ENCODE assay signal across 17 cellular contexts in the genomic region with DNA sequence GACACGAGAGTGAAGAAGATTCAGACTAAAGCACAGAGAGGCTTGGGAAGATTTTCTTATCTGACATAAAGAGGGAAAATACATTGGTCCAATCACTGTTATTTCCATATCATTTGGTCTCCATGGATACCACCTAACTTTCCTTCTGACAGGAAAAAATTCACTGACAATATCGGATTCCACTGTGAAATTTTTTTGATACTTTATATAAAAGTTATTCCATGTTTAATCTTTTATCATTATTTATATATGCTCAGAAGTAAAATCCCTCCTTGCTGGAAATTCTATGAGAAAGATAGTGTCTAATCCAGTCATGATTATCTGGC. TPM values are rescaled to one million over a fixed set of nuclear protein-coding genes. Genes with fewer than 3 reads are reported as not detected.
DNase-seq lines count a peak whose midpoint lies in the region; ATAC-seq and TF ChIP-seq lines count a peak whose summit lies in the region.
"Had no signal": no experiment of that assay in that cellular context is flagged by ENCODE, and none has a peak within 500 bp of the region (broad histone marks: within the 10 kb centered on the region; RNA-seq: fewer than 3 reads in every experiment).

No MANE protein-coding gene starts in this region.

- H3F3A ChIP-seq in SU-DHL-6 (ENCODE audit: insufficient read depth): peaks cover 20% of the 10 kb centered on the region
- H3F3A ChIP-seq in neural progenitor cell (ENCODE audit: low read depth): peaks cover 23% of the 10 kb centered on the region

- H4K20me1 ChIP-seq in SU-DHL-6 (ENCODE audit: low read depth, low read length) (no peaks in the 10 kb centered on the region), neural progenitor cell (ENCODE audit: low read depth) (peaks cover 14% of the 10 kb centered on the region)

- no peaks in the 10 kb centered on the region for H3K27me3 Mint-ChIP-seq in activated T-cell treated with anti-CD3 and anti-CD28 coated beads, Interleukin-2, amount 50 U/mL, for 72 hours (ENCODE audit: low read depth)
- H3K27me3 Mint-ChIP-seq in endothelial cell (ENCODE audit: unreplicated experiment) (peaks cover 20% of the 10 kb centered on the region), neural progenitor cell (ENCODE audit: insufficient read depth, low read depth) (peaks cover 5% of the 10 kb centered on the region)
- H3K27me3 Mint-ChIP-seq: type B pancreatic cell had no signal

- ATAC-seq in activated T-cell treated with anti-CD3 and anti-CD28 coated beads, Interleukin-2, amount 50 U/mL, for 72 hours (replicated peaks in 1 of 2): no peak
- no peak for ATAC-seq in HG03135 (IDR thresholded peaks at IDR 0.05; ENCODE audit: unreplicated experiment)
- ATAC-seq: A549, HCT116 had no signal

- H3K4me1 ChIP-seq in transverse colon (peaks cover 15 to 51% (median 25%) of the 10 kb centered on the region in 4 donors), neural progenitor cell (peaks cover 8% of the 10 kb centered on the region)
- H3K4me1 ChIP-seq: prostate gland had no signal

- H3K36me3 ChIP-seq in SU-DHL-6 (ENCODE audit: low read length): no peaks in the 10 kb centered on the region
- H3K36me3 ChIP-seq in transverse colon: no peaks in the 10 kb centered on the region
- no peaks in the 10 kb centered on the region for H3K36me3 ChIP-seq in neural progenitor cell
- H3K36me3 ChIP-seq: prostate gland had no signal

- H3K27ac Mint-ChIP-seq in activated T-cell treated with anti-CD3 and anti-CD28 coated beads, Interleukin-2, amount 50 U/mL, for 72 hours: peak overlapping the region; percentile 24
- H3K27ac Mint-ChIP-seq in endothelial cell (ENCODE audit: unreplicated experiment) (peak overlapping the region; percentile 76), neural progenitor cell (no peak overlapping the region)
- H3K27ac Mint-ChIP-seq: T-helper 1 cell treated with Interleukin-12 subunit alpha and Interleukin-12 subunit beta and Interleukin-4 antibody, amounts not matched to agents 30 μg/mL and 1 μg/mL, for 36 hours had no signal

- H3K4me3 ChIP-seq in SU-DHL-6 (ENCODE audit: insufficient read depth, low read length, poor library complexity, severe bottlenecking) (no peak overlapping the region), transverse colon (no peak overlapping the region), neural progenitor cell (no peak overlapping the region), coronary artery (no peak overlapping the region)
- H3K4me3 ChIP-seq: A549, prostate gland had no signal

- H3K9me2 ChIP-seq in SU-DHL-6 (replicated peaks; ENCODE audit: insufficient read depth, low read length): no peaks in the 10 kb centered on the region

- peaks cover 53% of the 10 kb centered on the region for H3K4me1 Mint-ChIP-seq in activated T-cell treated with anti-CD3 and anti-CD28 coated beads, Interleukin-2, amount 50 U/mL, for 72 hours (ENCODE audit: low read depth)
- peaks cover 32% of the 10 kb centered on the region for H3K4me1 Mint-ChIP-seq in endothelial cell (ENCODE audit: unreplicated experiment)
- H3K4me1 Mint-ChIP-seq in neural progenitor cell: peaks cover 24% of the 10 kb centered on the region

- H3K27me3 ChIP-seq in SU-DHL-6 (ENCODE audit: low read length) (no peaks in the 10 kb centered on the region), transverse colon (no peaks in the 10 kb centered on the region), neural progenitor cell (peaks cover 7% of the 10 kb centered on the region)

- no peaks in the 10 kb centered on the region for H3K9me3 ChIP-seq in SU-DHL-6 (ENCODE audit: insufficient read depth, low read length)
- H3K9me3 ChIP-seq in transverse colon: no peaks in the 10 kb centered on the region
- no peaks in the 10 kb centered on the region for H3K9me3 ChIP-seq in neural progenitor cell (ENCODE audit: low read depth)
- H3K9me3 ChIP-seq: A549, prostate gland had no signal

- peak overlapping the region in 1 of 2 donors; percentile 96 for H3K4me3 Mint-ChIP-seq in activated T-cell treated with anti-CD3 and anti-CD28 coated beads, Interleukin-2, amount 50 U/mL, for 72 hours
- H3K4me3 Mint-ChIP-seq in endothelial cell (ENCODE audit: unreplicated experiment) (no peak overlapping the region), neural progenitor cell (no peak overlapping the region)
- H3K4me3 Mint-ChIP-seq: T-helper 1 cell treated with Interleukin-12 subunit alpha and Interleukin-12 subunit beta and Interleukin-4 antibody, amounts not matched to agents 30 μg/mL and 1 μg/mL, for 36 hours had no signal

- in situ Hi-C loops in transverse colon (cut with MboI; ENCODE audit: low pct_ligation_motif_present in 1 of 4, low pct_unique_long_range_greater_than_20kb in 1 of 4, low sequenced_read_pairs in 3 of 4): loop anchor here in 2 of 4 donors (10.0 kb wide), 2 partner anchors 64 to 186 kb away; no protein-coding TSS in a partner anchor

- TF ChIP-seq POLR2A in transverse colon (IDR thresholded peaks at IDR 0.05): no peak

- H3K4me2 ChIP-seq in SU-DHL-6 (ENCODE audit: low read depth, low read length, poor library complexity, severe bottlenecking): peak overlapping the region; percentile 65
- H3K4me2 ChIP-seq in neural progenitor cell: no peak overlapping the region
- H3K4me2 ChIP-seq: A549 had no signal

- WGBS in transverse colon (ENCODE audit: low coverage in 1 of 2), 2 donors: 68 to 70% methylated on average over 2 of the region's 2 CpGs

- TF ChIP-seq CTCF in SU-DHL-6 (IDR thresholded peaks at IDR 0.05; ENCODE audit: insufficient read depth, low read length, poor library complexity, severe bottlenecking) (no peak), endothelial cell (IDR thresholded peaks at IDR 0.05; ENCODE audit: unreplicated experiment) (no peak), transverse colon (IDR thresholded peaks at IDR 0.05) (no peak), neural progenitor cell (IDR thresholded peaks at IDR 0.05) (no peak), coronary artery (IDR thresholded peaks at IDR 0.05) (no peak)

- no peak for DNase-seq in activated T-cell treated with anti-CD3 and anti-CD28 coated beads, Interleukin-2, amount 50 U/mL, for 72 hours
- DNase-seq in activated T-cell treated with anti-CD3 and anti-CD28 coated beads for 4 hours (no peak), endothelial cell (ENCODE audit: low spot score) (no peak), transverse colon (no peak), neural progenitor cell (ENCODE audit: low spot score) (no peak), coronary artery (ENCODE audit: low spot score) (no peak)
- DNase-seq: activated gamma-delta T cell treated with Interleukin-2 at 50 U/mL for 16 hours, foreskin melanocyte, NCI-H1417, RPMI8226 had no signal

- H2AFZ ChIP-seq in SU-DHL-6 (ENCODE audit: low read depth, low read length, severe bottlenecking) (no peak overlapping the region), neural progenitor cell (replicated peaks) (no peak overlapping the region)

- no peaks in the 10 kb centered on the region for H3K9me3 Mint-ChIP-seq in activated T-cell treated with anti-CD3 and anti-CD28 coated beads, Interleukin-2, amount 50 U/mL, for 72 hours
- H3K9me3 Mint-ChIP-seq in endothelial cell (ENCODE audit: unreplicated experiment) (no peaks in the 10 kb centered on the region), neural progenitor cell (peaks cover 2% of the 10 kb centered on the region)
- H3K9me3 Mint-ChIP-seq: T-helper 1 cell treated with Interleukin-12 subunit alpha and Interleukin-12 subunit beta and Interleukin-4 antibody, amounts not matched to agents 30 μg/mL and 1 μg/mL, for 36 hours; type B pancreatic cell had no signal

- H3K27ac ChIP-seq in SU-DHL-6 (ENCODE audit: low read depth, low read length) (peak overlapping the region; percentile 8; the same call in 1 of the 2 replicates), transverse colon (peak overlapping the region; percentile 96 to 100 (median 98)), neural progenitor cell (no peak overlapping the region), coronary artery (no peak overlapping the region)
- H3K27ac ChIP-seq: A549 had no signal

- H3K79me2 ChIP-seq in SU-DHL-6 (ENCODE audit: insufficient read depth, low read length) (peaks cover 64% of the 10 kb centered on the region), neural progenitor cell (ENCODE audit: low read depth) (peaks cover 61% of the 10 kb centered on the region)

- peaks cover 19 to 22% of the 10 kb centered on the region in 2 donors for H3K36me3 Mint-ChIP-seq in activated T-cell treated with anti-CD3 and anti-CD28 coated beads, Interleukin-2, amount 50 U/mL, for 72 hours (ENCODE audit: insufficient read depth in 2 of 2)
- H3K36me3 Mint-ChIP-seq in endothelial cell (ENCODE audit: low read depth, unreplicated experiment) (peaks cover 6% of the 10 kb centered on the region), neural progenitor cell (peaks cover 8% of the 10 kb centered on the region)

- H3K9ac ChIP-seq in SU-DHL-6 (ENCODE audit: low read length): no peak overlapping the region; the same call in 1 of the 2 replicates
- no peak overlapping the region for H3K9ac ChIP-seq in neural progenitor cell

- intact Hi-C loops in transverse colon (cut with DNase I; ENCODE audit: low total_unique reads): loop anchor here (5.0 to 10.0 kb wide), 5 partner anchors 46 to 1018 kb away; a partner anchor contains a TSS

- no peak for TF ChIP-seq EP300 in transverse colon (IDR thresholded peaks at IDR 0.05; ENCODE audit: low read depth)

RNA-seq across cellular contexts. Expression of a gene that starts 3.6 kb away (rescaled TPM):
- 10 to 100 TPM; 70.3 TPM for total RNA-seq in activated T-cell treated with anti-CD3 and anti-CD28 coated beads, Interleukin-2, amount 50 U/mL, for 72 hours
- total RNA-seq in endothelial cell (ENCODE audit: unreplicated experiment) (27.6 TPM), transverse colon (10 to 100 TPM; 15.3 to 85.3 (median 42.5) TPM), neural progenitor cell (ENCODE audit: low replicate concordance) (12.7 and 16.1 TPM in 2 replicates)

Comparison
In these comparisons a context has a peak if more than half of its experiments do, and no peak if none do; other contexts are left out.
1. H3K27ac ChIP-seq: peak in SU-DHL-6 (single experiment) and transverse colon (4 of 4); none in neural progenitor cell (single experiment) and coronary artery (0 of 2).